Comparison of ENCODE assay signal across 14 cellular contexts in genomic region chr19:41407271-41407670, GRCh38. TPM values are rescaled to one million over a fixed set of nuclear protein-coding genes. Genes with fewer than 3 reads are reported as not detected.
DNase-seq lines count a peak whose midpoint lies in the region; ATAC-seq and TF ChIP-seq lines count a peak whose summit lies in the region.
"Had no signal": no experiment of that assay in that cellular context is flagged by ENCODE, and none has a peak within 500 bp of the region (broad histone marks: within the 10 kb centered on the region; RNA-seq: fewer than 3 reads in every experiment).

No MANE protein-coding gene starts in this region.

- POLR2A ChIA-PET in WTC11 (lab: Charles Lee) = interaction anchor here (0.7 to 1.9 kb wide), 2 partner anchors 32 to 350 kb away, joined by 4 to 10 read pairs; partner anchors contain the start of gene DMAC2
- POLR2A ChIA-PET in activated CD4-positive, alpha-beta T cell treated with anti-CD3 and anti-CD28 coated beads for 36 hours (lab: Charles Lee) = no interaction called here

- H3K4me2 ChIP-seq in Karpas-422 (ENCODE audit: low read depth, low read length, poor library complexity, severe bottlenecking) = peak overlapping the region; percentile 47

- no peaks in the 10 kb centered on the region for H3K36me3 Mint-ChIP-seq in WTC11
- no peaks in the 10 kb centered on the region for H3K36me3 Mint-ChIP-seq in type B pancreatic cell
- peaks cover 1% of the 10 kb centered on the region for H3K36me3 Mint-ChIP-seq in activated CD4-positive, alpha-beta T cell treated with anti-CD3 and anti-CD28 coated beads for 36 hours (ENCODE audit: low read depth)

- H3K9me3 Mint-ChIP-seq in WTC11 (no peaks in the 10 kb centered on the region), type B pancreatic cell (no peaks in the 10 kb centered on the region)
- no peaks in the 10 kb centered on the region for H3K9me3 Mint-ChIP-seq in activated CD4-positive, alpha-beta T cell treated with anti-CD3 and anti-CD28 coated beads for 36 hours (ENCODE audit: low read depth)
- H3K9me3 Mint-ChIP-seq: activated naive CD8-positive, alpha-beta T cell treated with anti-CD3 and anti-CD28 coated beads for 36 hours; HFFc6 had no signal

- H3K36me3 ChIP-seq in Karpas-422 (ENCODE audit: insufficient read depth, low read length) = no peaks in the 10 kb centered on the region
- no peaks in the 10 kb centered on the region for H3K36me3 ChIP-seq in kidney epithelial cell (ENCODE audit: control insufficient read depth, insufficient read depth, low read length)

- no peak overlapping the region for H2AFZ ChIP-seq in Karpas-422 (ENCODE audit: low read length)

- H3K9ac ChIP-seq in Karpas-422 (ENCODE audit: low read length) = peak overlapping the region; percentile 48

- no peaks in the 10 kb centered on the region for H3K27me3 ChIP-seq in Karpas-422 (ENCODE audit: low read length)
- H3K27me3 ChIP-seq in kidney epithelial cell (ENCODE audit: control insufficient read depth, insufficient read depth, low read length) = no peaks in the 10 kb centered on the region

- peak; percentile 67 for DNase-seq in Karpas-422
- peak; percentile 31 for DNase-seq in WTC11 (ENCODE audit: low spot score)
- DNase-seq in kidney epithelial cell (ENCODE audit: low read depth) = peak; percentile 29
- DNase-seq in type B pancreatic cell (ENCODE audit: extremely low spot score, unreplicated experiment) = no peak
- no peak for DNase-seq in activated CD4-positive, alpha-beta T cell treated with anti-CD3 and anti-CD28 coated beads for 36 hours
- DNase-seq: activated CD4-positive, alpha-beta T cell treated with anti-CD3 and anti-CD28 coated beads, Interleukin-2, amount 50 U/mL, for 4 hours; activated naive CD8-positive, alpha-beta T cell treated with anti-CD3 and anti-CD28 coated beads for 36 hours; effector CD8-positive, alpha-beta T cell; EL; HFFc6; NCI-H345 had no signal

- no peaks in the 10 kb centered on the region for H4K20me1 ChIP-seq in Karpas-422 (ENCODE audit: insufficient read depth, low read depth, low read length)

- H3K9me2 ChIP-seq in Karpas-422 (replicated peaks; ENCODE audit: insufficient read depth, low read length) = no peaks in the 10 kb centered on the region

- H3K4me3 ChIP-seq in Karpas-422 (ENCODE audit: low read length) = no peak overlapping the region
- no peak overlapping the region for H3K4me3 ChIP-seq in kidney epithelial cell (ENCODE audit: low read depth, low read length)

- H3K27ac ChIP-seq in Karpas-422 (ENCODE audit: low read length) = peak overlapping the region; percentile 53

- H3K27me3 Mint-ChIP-seq in WTC11 (ENCODE audit: low read depth) (no peaks in the 10 kb centered on the region), type B pancreatic cell (no peaks in the 10 kb centered on the region)
- no peaks in the 10 kb centered on the region for H3K27me3 Mint-ChIP-seq in activated CD4-positive, alpha-beta T cell treated with anti-CD3 and anti-CD28 coated beads for 36 hours
- H3K27me3 Mint-ChIP-seq: activated naive CD8-positive, alpha-beta T cell treated with anti-CD3 and anti-CD28 coated beads for 36 hours had no signal

- intact Hi-C loops in activated CD4-positive, alpha-beta T cell treated with anti-CD3 and anti-CD28 coated beads for 36 hours (cut with DNase I, micrococcal nuclease) = no loop called here

- no peaks in the 10 kb centered on the region for H3K9me3 ChIP-seq in Karpas-422 (ENCODE audit: low read length)

- CTCF ChIA-PET in WTC11 (lab: Charles Lee) = interaction anchor here (0.9 to 3.8 kb wide), 7 partner anchors 20 to 156 kb away, joined by 3 to 25 read pairs (median 6); partner anchors contain the start of gene B3GNT8
- CTCF ChIA-PET in activated CD4-positive, alpha-beta T cell treated with anti-CD3 and anti-CD28 coated beads for 36 hours (lab: Charles Lee) = no interaction called here

- ATAC-seq in WTC11 = peak; percentile 87
- no peak for ATAC-seq in HG03342 (IDR thresholded peaks at IDR 0.05; ENCODE audit: unreplicated experiment)
- no peak for ATAC-seq in GM19463 (IDR thresholded peaks at IDR 0.05; ENCODE audit: unreplicated experiment)
- no peak for ATAC-seq in activated CD4-positive, alpha-beta T cell treated with anti-CD3 and anti-CD28 coated beads for 36 hours

- H3K27ac Mint-ChIP-seq in WTC11 (peak overlapping the region; percentile 82), type B pancreatic cell (peak overlapping the region; percentile 85)
- H3K27ac Mint-ChIP-seq in activated CD4-positive, alpha-beta T cell treated with anti-CD3 and anti-CD28 coated beads for 36 hours = no peak overlapping the region
- H3K27ac Mint-ChIP-seq: activated naive CD8-positive, alpha-beta T cell treated with anti-CD3 and anti-CD28 coated beads for 36 hours; HFFc6 had no signal

- peaks cover 20% of the 10 kb centered on the region for H3K4me1 ChIP-seq in Karpas-422 (ENCODE audit: low read length)

- H3K4me3 Mint-ChIP-seq in WTC11 (no peak overlapping the region), type B pancreatic cell (no peak overlapping the region)
- H3K4me3 Mint-ChIP-seq in activated CD4-positive, alpha-beta T cell treated with anti-CD3 and anti-CD28 coated beads for 36 hours = no peak overlapping the region
- H3K4me3 Mint-ChIP-seq: activated naive CD8-positive, alpha-beta T cell treated with anti-CD3 and anti-CD28 coated beads for 36 hours; HFFc6 had no signal

- H3K79me2 ChIP-seq in Karpas-422 (ENCODE audit: low read length) = peaks cover 8% of the 10 kb centered on the region; the same call in 1 of the 2 replicates

- peaks cover 13% of the 10 kb centered on the region for H3K4me1 Mint-ChIP-seq in WTC11
- peaks cover 17% of the 10 kb centered on the region for H3K4me1 Mint-ChIP-seq in type B pancreatic cell (ENCODE audit: unreplicated experiment)
- H3K4me1 Mint-ChIP-seq in activated CD4-positive, alpha-beta T cell treated with anti-CD3 and anti-CD28 coated beads for 36 hours = peaks cover 12% of the 10 kb centered on the region

- TF ChIP-seq CTCF in WTC11 (IDR thresholded peaks at IDR 0.05) (no peak), kidney epithelial cell (IDR thresholded peaks at IDR 0.05; ENCODE audit: insufficient read depth, low read length, poor library complexity, severe bottlenecking) (no peak), type B pancreatic cell (conservative IDR thresholded peaks at IDR 0.05) (no peak)

TF ChIP-seq in WTC11, 78 proteins besides CTCF, POLR2A, EP300 and RAD21:
- TF ChIP-seq E2F1 (CRISPR knock-in tag; IDR thresholded peaks at IDR 0.05) = no peak

RNA-seq across cellular contexts. Expression of gene BCKDHA, which starts 9.7 kb away (rescaled TPM):
- 112 and 116 TPM in 2 replicates for total RNA-seq in Karpas-422 (2014; rRNA removed; shearing (Covaris generic); ENCODE audit: low replicate concordance)
- total RNA-seq in WTC11 (2021) (18.8 to 34.8 TPM (median 32.6 TPM) in 3 replicates), kidney epithelial cell (49.5 and 51.5 TPM in 2 replicates), type B pancreatic cell (ENCODE audit: low replicate concordance) (7.5 and 11.7 TPM in 2 replicates)
- 10 to 100 TPM; 14.5 to 25.4 TPM for total RNA-seq in activated CD4-positive, alpha-beta T cell treated with anti-CD3 and anti-CD28 coated beads for 36 hours

RNA-seq across cellular contexts. Expression of gene EXOSC5, which starts 10.1 kb away (rescaled TPM):
- 67.6 and 74.7 TPM in 2 replicates for total RNA-seq in Karpas-422 (2014; rRNA removed; shearing (Covaris generic); ENCODE audit: low replicate concordance)
- total RNA-seq in WTC11 (2021) (56.4 to 60.3 TPM (median 56.6 TPM) in 3 replicates), kidney epithelial cell (27.0 and 31.6 TPM in 2 replicates), type B pancreatic cell (ENCODE audit: low replicate concordance) (11.4 and 20.2 TPM in 2 replicates)
- 10 to 100 TPM; 32.7 to 47.8 TPM for total RNA-seq in activated CD4-positive, alpha-beta T cell treated with anti-CD3 and anti-CD28 coated beads for 36 hours

RNA-seq across cellular contexts. Expression of gene B3GNT8, which starts 19.9 kb away (rescaled TPM):
- total RNA-seq in Karpas-422 (2014; rRNA removed; shearing (Covaris generic); ENCODE audit: low replicate concordance) = not detected in 2 replicates
- 0.96 to 2.3 TPM (median 1.2 TPM) in 3 replicates for total RNA-seq in WTC11 (2021)
- total RNA-seq in kidney epithelial cell = 1.2 and 2.7 TPM in 2 replicates
- total RNA-seq in type B pancreatic cell (ENCODE audit: low replicate concordance) = 9.3 and 13.0 TPM in 2 replicates
- total RNA-seq in activated CD4-positive, alpha-beta T cell treated with anti-CD3 and anti-CD28 coated beads for 36 hours = under 1 TPM in 1 of 2 experiments, not detected in 1; 0.41 TPM
- total RNA-seq: SK-MEL-5 had no signal

RNA-seq across cellular contexts. Expression of gene TMEM91, which starts 30.9 kb away (rescaled TPM):
- 1.3 and 4.9 TPM in 2 replicates for total RNA-seq in Karpas-422 (2014; rRNA removed; shearing (Covaris generic); ENCODE audit: low replicate concordance)
- 5.3 to 6.0 TPM (median 5.3 TPM) in 3 replicates for total RNA-seq in WTC11 (2021)
- total RNA-seq in kidney epithelial cell = 1.6 and 4.6 TPM in 2 replicates
- 2.0 and 8.1 TPM in 2 replicates for total RNA-seq in type B pancreatic cell (ENCODE audit: low replicate concordance)
- total RNA-seq in activated CD4-positive, alpha-beta T cell treated with anti-CD3 and anti-CD28 coated beads for 36 hours = 1 to 10 TPM; 3.0 to 4.0 TPM

RNA-seq across cellular contexts. Expression of gene DMAC2, which starts 32.4 kb away (rescaled TPM):
- total RNA-seq in Karpas-422 (2014; rRNA removed; shearing (Covaris generic); ENCODE audit: low replicate concordance) = 25.1 and 30.3 TPM in 2 replicates
- total RNA-seq in WTC11 (2021) (77.6 to 85.6 TPM (median 82.6 TPM) in 3 replicates), kidney epithelial cell (62.0 and 63.7 TPM in 2 replicates), type B pancreatic cell (ENCODE audit: low replicate concordance) (43.8 and 57.4 TPM in 2 replicates)
- 10 to 100 TPM; 52.5 to 66.3 TPM for total RNA-seq in activated CD4-positive, alpha-beta T cell treated with anti-CD3 and anti-CD28 coated beads for 36 hours

Comparison
In these comparisons a context has a peak if more than half of its experiments do, and no peak if none do; other contexts are left out.
1. DNase-seq: peak in Karpas-422 (single experiment), WTC11 (single experiment) and kidney epithelial cell (single experiment); none in type B pancreatic cell (single experiment) and activated CD4-positive, alpha-beta T cell treated with anti-CD3 and anti-CD28 coated beads for 36 hours (single experiment).